ENCODE assay signal across 22 cellular contexts in the genomic region with DNA sequence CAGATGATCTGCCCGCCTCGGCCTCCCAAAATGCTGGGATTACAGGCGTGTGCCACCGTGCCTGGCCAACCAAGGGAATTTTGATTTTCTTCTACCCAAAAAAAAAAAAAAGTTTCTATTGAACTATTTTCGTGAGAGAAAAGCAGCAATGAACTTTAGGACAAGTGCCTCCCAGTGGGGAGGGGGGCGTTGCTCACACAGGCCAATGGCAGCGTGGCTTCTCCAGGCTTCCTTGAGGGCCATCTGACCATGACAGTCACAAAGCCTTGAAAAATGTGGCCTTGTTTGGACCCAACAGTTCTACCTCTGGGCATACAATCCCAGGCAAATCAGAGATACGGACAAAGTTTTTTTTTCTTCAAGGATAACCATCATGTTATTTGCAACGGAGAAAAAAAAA.
"Had no signal": no experiment of that assay in that cellular context is flagged by ENCODE, and none has a peak within 500 bp of the region (broad histone marks: within the 10 kb centered on the region; RNA-seq: fewer than 3 reads in every experiment).

No MANE protein-coding gene starts in this region.

- H3K27ac ChIP-seq: foreskin keratinocyte, lower lobe of right lung, psoas muscle, suprapubic skin had no signal

- H3K4me1 ChIP-seq: foreskin keratinocyte, psoas muscle had no signal

- ATAC-seq: esophagus mucosa; foreskin keratinocyte; left colon; left ventricle myocardium superior; lower lobe of right lung; naive thymus-derived CD8-positive, alpha-beta T cell; psoas muscle; right cardiac atrium; stimulated activated naive CD8-positive, alpha-beta T cell treated with anti-CD3 and anti-CD28 coated beads, Interleukin-15, amount 100 ng/mL, for 72 hours had no signal

- H3K27me3 ChIP-seq: foreskin keratinocyte, suprapubic skin, tibial nerve, upper lobe of left lung had no signal

- H3K4me3 ChIP-seq: coronary artery, lower lobe of right lung, psoas muscle, suprapubic skin, tibial nerve, upper lobe of left lung had no signal

- DNase-seq: foreskin keratinocyte; glutamatergic neuron; immature natural killer cell; islet precursor cell; kidney glomerular epithelial cell; left colon; left ventricle myocardium superior; lower lobe of right lung; naive thymus-derived CD8-positive, alpha-beta T cell; nephron progenitor cell; psoas muscle; right cardiac atrium; small intestine; stimulated activated CD4-positive, alpha-beta T cell treated with anti-CD3 and anti-CD28 coated beads, Interleukin-15, amount 100 ng/mL, for 24 hours; stimulated activated CD4-positive, alpha-beta T cell treated with anti-CD3 and anti-CD28 coated beads, Interleukin-2, amount 100 ng/mL, for 48 hours; stimulated activated naive CD4-positive, alpha-beta T cell; stimulated activated naive CD8-positive, alpha-beta T cell treated with anti-CD3 and anti-CD28 coated beads, Interleukin-15, amount 100 ng/mL, for 72 hours; upper lobe of left lung had no signal

- H3K9me3 ChIP-seq: lower lobe of right lung, psoas muscle, suprapubic skin, tibial nerve, upper lobe of left lung had no signal
